In genomic region chr14:39433452-39433813, GRCh38 we compare ENCODE assay signal across 8 cellular contexts. TPM values are rescaled to one million over a fixed set of nuclear protein-coding genes. Genes with fewer than 3 reads are reported as not detected.
DNase-seq lines count a peak whose midpoint lies in the region; ATAC-seq and TF ChIP-seq lines count a peak whose summit lies in the region.

No MANE protein-coding gene starts in this region.

- H3K36me3 ChIP-seq in heart right ventricle: no peaks in the 10 kb centered on the region
- no peaks in the 10 kb centered on the region for H3K36me3 ChIP-seq in body of pancreas (replicated peaks in 1 of 2; ENCODE audit: insufficient read depth in 1 of 2, low read depth in 2 of 2)
- H3K36me3 ChIP-seq in urinary bladder (ENCODE audit: insufficient read depth): no peaks in the 10 kb centered on the region

- TF ChIP-seq CTCF in heart right ventricle (IDR thresholded peaks at IDR 0.05) (no peak), body of pancreas (IDR thresholded peaks at IDR 0.05) (no peak)

- H3K4me3 ChIP-seq in heart right ventricle (peak overlapping the region; percentile 63 to 99 (median 94)), body of pancreas (peak overlapping the region; percentile 12 to 26), urinary bladder (ENCODE audit: low read depth, low read length) (peak overlapping the region; percentile 18)

- intact Hi-C loops in heart right ventricle (cut with DNase I): loop anchor here in 7 of 10 donors (2.0 to 10.0 kb wide), 8 partner anchors 166 to 331 kb away; partner anchors contain the start of genes SEC23A (in 4 of the 7), TRAPPC6B (in 3 of the 7) and PNN (in 2 of the 7)
- intact Hi-C loops in cardiac septum (cut with DNase I): loop anchor here (2.0 to 5.0 kb wide), 2 partner anchors 259 to 331 kb away; partner anchors contain the start of genes PNN and SEC23A
- intact Hi-C loops in body of pancreas (cut with DNase I): no loop called here

- no peak for TF ChIP-seq POLR2A in body of pancreas (IDR thresholded peaks at IDR 0.05)

- H3K9me3 ChIP-seq in heart right ventricle (no peaks in the 10 kb centered on the region), body of pancreas (no peaks in the 10 kb centered on the region)

- peaks cover 30% of the 10 kb centered on the region for H3K4me1 Mint-ChIP-seq in memory B cell

- H3K36me3 Mint-ChIP-seq in memory B cell: no peaks in the 10 kb centered on the region

- ATAC-seq in heart right ventricle (no peak), body of pancreas (no peak), memory B cell (ENCODE audit: low read depth) (no peak)

- peak overlapping the region in 9 of 10 donors; percentile 94 to 100 (median 98) for H3K27ac ChIP-seq in heart right ventricle
- peak overlapping the region; percentile 97 to 100 (median 99) for H3K27ac ChIP-seq in body of pancreas
- H3K27ac ChIP-seq in urinary bladder (ENCODE audit: low read depth): peak overlapping the region; percentile 91

- H3K4me3 Mint-ChIP-seq in memory B cell: peak overlapping the region; percentile 97

- 18 to 22% methylated on average over 8 of the region's 8 CpGs for WGBS in heart right ventricle, 2 donors
- 5 to 7% methylated on average over 8 of the region's 8 CpGs for WGBS in body of pancreas, 2 donors
- WGBS in urinary bladder: 17% methylated on average over 8 of the region's 8 CpGs

- H3K27me3 ChIP-seq in heart right ventricle (no peaks in the 10 kb centered on the region), body of pancreas (no peaks in the 10 kb centered on the region)

- H3K27ac Mint-ChIP-seq in memory B cell: peak overlapping the region; percentile 100

- peaks cover 0 to 36% (median 27%) of the 10 kb centered on the region in 9 donors for H3K4me1 ChIP-seq in heart right ventricle
- H3K4me1 ChIP-seq in body of pancreas: peaks cover 19% of the 10 kb centered on the region
- no peaks in the 10 kb centered on the region for H3K4me1 ChIP-seq in urinary bladder (ENCODE audit: insufficient read depth)

- H3K27me3 Mint-ChIP-seq in memory B cell: no peaks in the 10 kb centered on the region

- DNase-seq in heart right ventricle: no peak
- DNase-seq in cardiac septum (ENCODE audit: low spot score): no peak
- DNase-seq in body of pancreas: no peak
- no peak for DNase-seq in memory B cell (ENCODE audit: low spot score in 2 of 2)
- DNase-seq in retina: no peak
- no peak for DNase-seq in hepatic stellate cell (ENCODE audit: low spot score)
- no peak for DNase-seq in mucosa of gallbladder (ENCODE audit: low spot score)

- H3K9me3 Mint-ChIP-seq in memory B cell: no peaks in the 10 kb centered on the region

RNA-seq across cellular contexts. Expression of gene FBXO33, which starts 1.2 kb away (rescaled TPM):
- total RNA-seq in heart right ventricle (1 to 10 TPM; 3.0 to 6.8 (median 5.1) TPM), cardiac septum (6.3 TPM), body of pancreas (10 to 100 TPM; 11.9 to 13.2 TPM), urinary bladder (16.6 TPM), mucosa of gallbladder (10.6 TPM)
- polyA plus RNA-seq in heart right ventricle (1 to 10 TPM; 2.8 to 2.9 TPM), urinary bladder (6.8 TPM)

Comparison
In these comparisons a context has a peak if more than half of its experiments do, and no peak if none do; other contexts are left out.
1. H3K4me3 ChIP-seq: peak in every context shown above with its lines; median percentile 94 in heart right ventricle; 19 in body of pancreas; 18 in urinary bladder.